22 cellular contexts compared by ENCODE assay signal in the genomic region with DNA sequence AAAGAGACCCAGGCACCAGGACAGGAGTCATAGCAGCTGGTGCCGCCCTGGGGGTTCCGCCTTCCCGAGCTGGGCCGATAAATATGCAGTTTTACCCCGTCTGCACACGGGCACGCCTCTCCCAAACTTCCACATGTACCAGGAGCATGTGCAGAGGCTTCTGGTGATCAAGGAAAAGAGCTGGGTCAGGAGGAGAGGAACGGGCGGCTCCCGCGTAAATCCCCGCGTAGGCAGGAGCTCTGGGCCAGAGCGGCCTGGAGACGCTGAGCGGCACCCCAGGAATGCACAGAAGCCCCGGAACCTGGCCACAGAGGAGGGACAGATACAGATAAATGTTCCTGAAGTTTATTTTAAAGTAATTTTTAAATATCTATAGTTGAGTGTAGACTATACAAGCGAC.
"Had no signal": no experiment of that assay in that cellular context is flagged by ENCODE, and none has a peak within 500 bp of the region (broad histone marks: within the 10 kb centered on the region; RNA-seq: fewer than 3 reads in every experiment).

No MANE protein-coding gene starts in this region.

- H3K4me3 Mint-ChIP-seq: activated CD8-positive, alpha-beta T cell treated with anti-CD3 and anti-CD28 coated beads for 36 hours; activated naive CD4-positive, alpha-beta T cell treated with anti-CD3 and anti-CD28 coated beads, Interleukin-2, amount 50 U/mL, for 24 hours; activated T-cell treated with anti-CD3 and anti-CD28 coated beads, Interleukin-2, amount 50 U/mL, for 72 hours; brain; effector memory CD8-positive, alpha-beta T cell; natural killer cell; stimulated activated naive CD8-positive, alpha-beta T cell treated with anti-CD3 and anti-CD28 coated beads, Interleukin-15, Interleukin-2, amounts not matched to agents 100 ng/mL and 50 ng/mL, for 24 hours; T-helper 1 cell treated with Interleukin-12 subunit alpha and Interleukin-12 subunit beta and Interleukin-4 antibody, amounts not matched to agents 30 μg/mL and 1 μg/mL, for 36 hours had no signal

- H3K27me3 Mint-ChIP-seq: activated CD8-positive, alpha-beta T cell treated with anti-CD3 and anti-CD28 coated beads for 36 hours; activated naive CD4-positive, alpha-beta T cell treated with anti-CD3 and anti-CD28 coated beads, Interleukin-2, amount 50 U/mL, for 24 hours; brain; effector memory CD8-positive, alpha-beta T cell; stimulated activated naive CD8-positive, alpha-beta T cell treated with anti-CD3 and anti-CD28 coated beads, Interleukin-15, Interleukin-2, amounts not matched to agents 100 ng/mL and 50 ng/mL, for 24 hours had no signal

- H3K27ac Mint-ChIP-seq: activated CD8-positive, alpha-beta T cell treated with anti-CD3 and anti-CD28 coated beads for 36 hours; activated naive CD4-positive, alpha-beta T cell treated with anti-CD3 and anti-CD28 coated beads, Interleukin-2, amount 50 U/mL, for 24 hours; activated T-cell treated with anti-CD3 and anti-CD28 coated beads, Interleukin-2, amount 50 U/mL, for 72 hours; brain; effector memory CD8-positive, alpha-beta T cell; natural killer cell; stimulated activated naive CD8-positive, alpha-beta T cell treated with anti-CD3 and anti-CD28 coated beads, Interleukin-15, Interleukin-2, amounts not matched to agents 100 ng/mL and 50 ng/mL, for 24 hours; T-helper 1 cell treated with Interleukin-12 subunit alpha and Interleukin-12 subunit beta and Interleukin-4 antibody, amounts not matched to agents 30 μg/mL and 1 μg/mL, for 36 hours had no signal

- H3K36me3 Mint-ChIP-seq: natural killer cell had no signal

- DNase-seq: activated CD4-positive, alpha-beta T cell treated with anti-CD3 and anti-CD28 coated beads for 48 hours; activated CD8-positive, alpha-beta T cell treated with anti-CD3 and anti-CD28 coated beads for 36 hours; activated gamma-delta T cell; activated T-cell treated with anti-CD3 and anti-CD28 coated beads, Interleukin-2, amount 50 U/mL, for 72 hours; aorta; caudate nucleus; dermis blood vessel endothelial cell; effector memory CD8-positive, alpha-beta T cell; gastrocnemius medialis; hippocampal formation; left ventricle myocardium superior; mammary epithelial cell; midbrain; natural killer cell; psoas muscle; stimulated activated CD4-positive, alpha-beta T cell treated with anti-CD3 and anti-CD28 coated beads, Interleukin-1b, Interleukin-23, amount 100 ng/mL, for 48 hours; T1000; tibial artery had no signal

- H3K4me1 Mint-ChIP-seq: activated naive CD4-positive, alpha-beta T cell treated with anti-CD3 and anti-CD28 coated beads, Interleukin-2, amount 50 U/mL, for 24 hours had no signal

- H3K9me3 Mint-ChIP-seq: activated CD8-positive, alpha-beta T cell treated with anti-CD3 and anti-CD28 coated beads for 36 hours; activated naive CD4-positive, alpha-beta T cell treated with anti-CD3 and anti-CD28 coated beads, Interleukin-2, amount 50 U/mL, for 24 hours; activated T-cell treated with anti-CD3 and anti-CD28 coated beads, Interleukin-2, amount 50 U/mL, for 72 hours; effector memory CD8-positive, alpha-beta T cell; natural killer cell; stimulated activated naive CD8-positive, alpha-beta T cell treated with anti-CD3 and anti-CD28 coated beads, Interleukin-15, Interleukin-2, amounts not matched to agents 100 ng/mL and 50 ng/mL, for 24 hours; T-helper 1 cell treated with Interleukin-12 subunit alpha and Interleukin-12 subunit beta and Interleukin-4 antibody, amounts not matched to agents 30 μg/mL and 1 μg/mL, for 36 hours had no signal

- ATAC-seq: activated CD8-positive, alpha-beta T cell treated with anti-CD3 and anti-CD28 coated beads for 36 hours; activated T-cell treated with anti-CD3 and anti-CD28 coated beads, Interleukin-2, amount 50 U/mL, for 72 hours; effector memory CD8-positive, alpha-beta T cell; gastrocnemius medialis; left ventricle myocardium superior; natural killer cell; psoas muscle had no signal
